Comparison of ENCODE assay signal across 1 cellular context in genomic region chr7:141045126-141045841, GRCh38.
TF ChIP-seq lines count a peak whose summit lies in the region.

No MANE protein-coding gene starts in this region.

TF ChIP-seq in IMR-90, 13 proteins besides CTCF, POLR2A, EP300 and RAD21:
- TF ChIP-seq CHD1 (IDR thresholded peaks at IDR 0.05; ENCODE audit: low read depth, low read length), result no peak
- TF ChIP-seq MXI1 (IDR thresholded peaks at IDR 0.05; ENCODE audit: borderline replicate concordance, low read depth, low read length), result no peak
- TF ChIP-seq RFX5 (IDR thresholded peaks at IDR 0.05; ENCODE audit: low read depth, low read length), result no peak
- TF ChIP-seq CEBPB (IDR thresholded peaks at IDR 0.05; ENCODE audit: low read depth, low read length), result no peak
- no peak for TF ChIP-seq SMC3 (IDR thresholded peaks at IDR 0.05; ENCODE audit: low read depth, low read length)
- TF ChIP-seq FOS (IDR thresholded peaks at IDR 0.05; ENCODE audit: low read depth, low read length), result no peak
- no peak for TF ChIP-seq NFE2L2 (IDR thresholded peaks at IDR 0.05; ENCODE audit: low read depth, low read length)
- no peak for TF ChIP-seq BHLHE40 (IDR thresholded peaks at IDR 0.05; ENCODE audit: low read depth, low read length)
